Comparison of ENCODE assay signal across 8 cellular contexts in genomic region chr20:8131598-8132014, GRCh38. TPM values are rescaled to one million over a fixed set of nuclear protein-coding genes. Genes with fewer than 3 reads are reported as not detected.
DNase-seq lines count a peak whose midpoint lies in the region; ATAC-seq and TF ChIP-seq lines count a peak whose summit lies in the region.

No MANE protein-coding gene starts in this region.

- peak overlapping the region; percentile 70 for H3K4me3 ChIP-seq in HEK293 (ENCODE audit: low read depth, low read length)
- H3K4me3 ChIP-seq in Peyer's patch, result peak overlapping the region; percentile 49 to 73 (median 62)
- peak overlapping the region; percentile 53 to 85 (median 68) for H3K4me3 ChIP-seq in esophagus squamous epithelium
- H3K4me3 ChIP-seq in osteoblast (ENCODE audit: insufficient read depth, low read length), result peak overlapping the region; percentile 75

- H3K4me1 ChIP-seq in HEK293 (ENCODE audit: control insufficient read depth, insufficient read depth, low read length), result no peaks in the 10 kb centered on the region
- peaks cover 0 to 9% (median 0%) of the 10 kb centered on the region in 4 donors for H3K4me1 ChIP-seq in Peyer's patch
- peaks cover 0 to 38% (median 4%) of the 10 kb centered on the region in 3 donors for H3K4me1 ChIP-seq in esophagus squamous epithelium
- no peaks in the 10 kb centered on the region for H3K4me1 ChIP-seq in osteoblast (ENCODE audit: insufficient read depth, low read length)

- 3 to 11% methylated on average over 3 to 9 of the region's 18 CpGs for WGBS in esophagus squamous epithelium, 2 donors

- POLR2A ChIA-PET in HEK293 (lab: Yijun Ruan, JAX), result no interaction called here

- H3K27ac ChIP-seq in HEK293 (ENCODE audit: extremely low read depth, low read depth, low read length) (no peak overlapping the region; the same call in 1 of the 2 replicates), Peyer's patch (peak overlapping the region in 1 of 4 donors; percentile 74), esophagus squamous epithelium (peak overlapping the region; percentile 62 to 92 (median 82)), osteoblast (ENCODE audit: low read depth, low read length) (no peak overlapping the region)

- H3K4me2 ChIP-seq in osteoblast (ENCODE audit: insufficient read depth, low read length), result peak overlapping the region; percentile 86

- TF ChIP-seq CTCF in HEK293 (tag by site-specific recombination; IDR thresholded peaks at IDR 0.05) (no peak), Peyer's patch (IDR thresholded peaks at IDR 0.05) (no peak), esophagus squamous epithelium (IDR thresholded peaks at IDR 0.05) (no peak), osteoblast (IDR thresholded peaks at IDR 0.05; ENCODE audit: extremely low read depth, low read depth, low read length) (no peak)

- in situ Hi-C loops in ACHN (cut with HindIII; ENCODE audit: low pct_ligation_motif_present, low pct_unique_long_range_greater_than_20kb, low sequenced_read_pairs), result loop anchor here (25.0 kb wide), 1 partner anchor 581 kb away; no protein-coding TSS in a partner anchor

- H3K36me3 ChIP-seq in HEK293 (ENCODE audit: control insufficient read depth in 2 of 2, insufficient read depth in 1 of 2, low read length in 2 of 2), result no peaks in the 10 kb centered on the region
- no peaks in the 10 kb centered on the region for H3K36me3 ChIP-seq in Peyer's patch
- H3K36me3 ChIP-seq in esophagus squamous epithelium, result no peaks in the 10 kb centered on the region
- H3K36me3 ChIP-seq in osteoblast (ENCODE audit: insufficient read depth, low read length), result no peaks in the 10 kb centered on the region

- peak in 1 of 3 donors; percentile 47 for DNase-seq in Peyer's patch
- DNase-seq in esophagus squamous epithelium (lab: John Stamatoyannopoulos, UW), result no peak
- no peak for DNase-seq in osteoblast (ENCODE audit: insufficient read length, low spot score, missing footprints)
- DNase-seq in ACHN, result no peak
- DNase-seq in SHP77 (lab: John Stamatoyannopoulos, UW), result no peak
- no peak for DNase-seq in cortex of kidney (lab: John Stamatoyannopoulos, UW)

- peak; percentile 16 for ATAC-seq in GM18505 (IDR thresholded peaks at IDR 0.05; ENCODE audit: unreplicated experiment)

- no peaks in the 10 kb centered on the region for H4K20me1 ChIP-seq in osteoblast (ENCODE audit: insufficient read depth, low read length)

- peak overlapping the region; percentile 92 for H2AFZ ChIP-seq in osteoblast (ENCODE audit: low read length)

- H3K27me3 ChIP-seq in Peyer's patch (no peaks in the 10 kb centered on the region), esophagus squamous epithelium (peaks cover 0 to 50% (median 0%) of the 10 kb centered on the region in 4 donors), osteoblast (ENCODE audit: insufficient read depth, low read length) (peaks cover 49% of the 10 kb centered on the region)

- intact Hi-C loops in esophagus squamous epithelium (cut with DNase I), result loop anchor here (10.0 kb wide), 2 partner anchors 253 to 583 kb away; no protein-coding TSS in a partner anchor

- TF ChIP-seq POLR2A in GM18505 (IDR thresholded peaks at IDR 0.05; ENCODE audit: borderline replicate concordance, extremely low read depth, insufficient read depth, insufficient read length) (no peak), Peyer's patch (IDR thresholded peaks at IDR 0.05) (no peak), esophagus squamous epithelium (IDR thresholded peaks at IDR 0.05) (no peak)

- H3K79me2 ChIP-seq in osteoblast (ENCODE audit: insufficient read depth, low read length), result peaks cover 13% of the 10 kb centered on the region

- H3K9me3 ChIP-seq in HEK293 (ENCODE audit: control insufficient read depth, insufficient read depth, low read depth, low read length), result no peaks in the 10 kb centered on the region
- H3K9me3 ChIP-seq in Peyer's patch, result no peaks in the 10 kb centered on the region
- H3K9me3 ChIP-seq in esophagus squamous epithelium, result no peaks in the 10 kb centered on the region
- H3K9me3 ChIP-seq in osteoblast (ENCODE audit: low read depth, low read length), result no peaks in the 10 kb centered on the region

- CTCF ChIA-PET in HEK293 (lab: Yijun Ruan, JAX), result interaction anchor here (0.6 to 9.9 kb wide), 10 partner anchors 20 to 598 kb away, joined by 3 to 58 read pairs (median 3); no protein-coding TSS in a partner anchor

TF ChIP-seq in HEK293, 187 proteins besides CTCF, POLR2A, EP300 and RAD21:
- TF ChIP-seq KLF10 (tag by site-specific recombination; IDR thresholded peaks at IDR 0.05) (no peak), ZNF580 (tag by site-specific recombination; IDR thresholded peaks at IDR 0.05) (no peak), ZNF19 (tag by site-specific recombination; IDR thresholded peaks at IDR 0.05; ENCODE audit: low read depth) (no peak), REST (tag by site-specific recombination; IDR thresholded peaks at IDR 0.05) (peak; percentile 66; the same call in 1 of the 2 replicates), GFI1B (tag by site-specific recombination; IDR thresholded peaks at IDR 0.05) (no peak), ZNF280D (tag by site-specific recombination; IDR thresholded peaks at IDR 0.05) (no peak), ZNF335 (tag by site-specific recombination; conservative IDR thresholded peaks at IDR 0.05) (peak; percentile 70), ZBTB10 (tag by site-specific recombination; IDR thresholded peaks at IDR 0.05) (peak; percentile 65; the same call in 1 of the 2 replicates)

RNA-seq across cellular contexts. Expression of gene PLCB1, which starts 0.5 kb away (rescaled TPM):
- total RNA-seq in Peyer's patch (10 to 100 TPM in 2 of 4 donors, 1 to 10 TPM in 2; 7.2 to 28.1 (median 9.6) TPM), esophagus squamous epithelium (10 to 100 TPM in 1 of 4 donors, 1 to 10 TPM in 3; 1.9 to 20.4 (median 5.0) TPM), osteoblast (13.4 and 23.3 TPM in 2 replicates)

Comparison
In these comparisons a context has a peak if more than half of its experiments do, and no peak if none do; other contexts are left out.
1. H3K27ac ChIP-seq: peak in esophagus squamous epithelium (4 of 4); none in HEK293 (single experiment) and osteoblast (single experiment).
2. Peak in every context shown above with its lines, with median percentiles within 50 percentile points of each other: H3K4me3 ChIP-seq.